ENCODE assay signal across 16 cellular contexts in the genomic region with DNA sequence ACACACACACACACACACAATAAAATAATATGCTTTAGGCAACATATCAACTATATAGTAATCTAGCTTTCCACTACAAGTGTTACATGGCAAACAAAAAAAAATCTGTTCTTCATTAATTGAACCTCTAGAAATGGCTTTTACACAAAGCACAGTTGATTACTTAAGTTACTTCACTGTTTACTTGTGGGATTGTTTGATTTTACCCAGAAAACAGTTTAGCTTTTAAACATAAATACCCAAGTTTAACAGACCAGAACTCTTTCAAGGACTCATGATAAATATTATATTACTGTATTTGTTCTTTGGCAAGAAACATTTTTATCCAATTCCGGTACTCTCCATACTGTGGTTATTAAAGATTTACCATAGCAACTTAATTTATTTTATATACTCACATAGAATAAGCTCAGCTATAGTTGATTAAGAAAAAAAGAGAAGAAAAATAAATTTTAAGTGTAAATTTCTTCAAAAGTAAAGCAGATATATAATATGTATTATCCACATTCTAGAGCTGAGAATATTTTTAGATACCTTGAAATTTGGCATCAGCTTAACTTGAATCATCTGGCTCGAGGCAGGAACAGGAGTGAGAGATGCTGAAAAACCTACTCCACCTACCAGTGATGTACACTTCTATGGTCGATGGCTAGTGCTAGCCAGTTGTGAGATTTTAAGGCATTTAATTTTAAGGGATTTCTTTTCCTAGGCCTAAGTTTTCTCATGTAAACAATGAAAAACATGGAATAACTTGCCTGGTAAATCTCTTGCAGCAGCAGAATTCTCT.
A peak's percentile ranks its signal among the peaks of the same experiment; 100 is the strongest.
DNase-seq lines count a peak whose midpoint lies in the region; ATAC-seq and TF ChIP-seq lines count a peak whose summit lies in the region.
"Had no signal": no experiment of that assay in that cellular context is flagged by ENCODE, and none has a peak within 500 bp of the region (broad histone marks: within the 10 kb centered on the region; RNA-seq: fewer than 3 reads in every experiment).

No MANE protein-coding gene starts in this region.

- H3K4me1 ChIP-seq in mesendoderm (ENCODE audit: control insufficient read depth, low read depth, low read length) (no peaks in the 10 kb centered on the region), aorta (ENCODE audit: control insufficient read depth in 1 of 2, insufficient read depth in 2 of 2, low read length in 2 of 2) (no peaks in the 10 kb centered on the region)
- H3K4me1 ChIP-seq: BLaER1 had no signal

- intact Hi-C loops in aorta (cut with DNase I): no loop called here

- no CpG with 5 or more reads among the region's 3 CpGs for whole genome bisulfite sequencing in mesendoderm (ENCODE audit: extremely low coverage, insufficient coverage, low lambda C conversion rate)
- 74 to 78% methylated on average over 3 of the region's 3 CpGs for WGBS in aorta, 2 donors

- H4K8ac ChIP-seq in mesendoderm (ENCODE audit: low read depth, low read length): no peak overlapping the region

- no peak overlapping the region for H2BK5ac ChIP-seq in mesendoderm (ENCODE audit: low read length)

- DNase-seq in G401 (ENCODE audit: low spot score) (peak; percentile 73), cerebellar cortex (ENCODE audit: low spot score) (peak; percentile 59), middle frontal gyrus (ENCODE audit: extremely low spot score, low spot score) (peak; percentile 42), GM13977 (ENCODE audit: low spot score) (no peak), mesendoderm (no peak), NCI-H2029 (lab: John Stamatoyannopoulos, UW) (no peak), aorta (no peak)
- DNase-seq: CD4-positive, alpha-beta memory T cell; GF-D8; GOT3; H7; HFFc6; KBM-7 had no signal

- H3K4me2 ChIP-seq in mesendoderm (ENCODE audit: low read length): no peak overlapping the region
- H3K4me2 ChIP-seq: A549, BLaER1 had no signal

- H3K4me3 ChIP-seq in mesendoderm (ENCODE audit: low read length) (no peak overlapping the region), aorta (ENCODE audit: low read length in 2 of 2) (no peak overlapping the region)
- H3K4me3 ChIP-seq: A549, BLaER1 had no signal

- H3K36me3 ChIP-seq in mesendoderm (ENCODE audit: control insufficient read depth, insufficient read depth, low read length) (no peaks in the 10 kb centered on the region), aorta (ENCODE audit: control insufficient read depth in 1 of 2, insufficient read depth in 2 of 2, low read length in 1 of 2) (no peaks in the 10 kb centered on the region)
- H3K36me3 ChIP-seq: BLaER1 had no signal

- H3K27me3 ChIP-seq in mesendoderm (ENCODE audit: insufficient read depth, low read length, poor library complexity): no peaks in the 10 kb centered on the region
- H3K27me3 ChIP-seq in aorta (ENCODE audit: control insufficient read depth in 1 of 2, insufficient read depth in 2 of 2, low read length in 1 of 2): no peaks in the 10 kb centered on the region
- H3K27me3 ChIP-seq: BLaER1 had no signal

- H3K79me2 ChIP-seq in mesendoderm (ENCODE audit: control insufficient read depth, insufficient read depth, low read length): no peaks in the 10 kb centered on the region

- no peaks in the 10 kb centered on the region for H3K9me3 ChIP-seq in aorta (ENCODE audit: control insufficient read depth, low read length)
- H3K9me3 ChIP-seq: A549, BLaER1 had no signal

- in situ Hi-C loops in G401 (cut with HindIII; ENCODE audit: low sequenced_read_pairs): no loop called here
- in situ Hi-C loops in GM13977 (cut with MboI; ENCODE audit: low pct_unique_long_range_greater_than_20kb, low sequenced_read_pairs, unreplicated experiment): no loop called here

- H3K79me1 ChIP-seq in mesendoderm (ENCODE audit: low read length): no peaks in the 10 kb centered on the region

- no peak overlapping the region for H3K18ac ChIP-seq in mesendoderm (ENCODE audit: low read length)

- no peak overlapping the region for H4K5ac ChIP-seq in mesendoderm (ENCODE audit: low read length)

- no peak for ATAC-seq in aorta (ENCODE audit: low FRiP score)
- ATAC-seq: A549, HCT116 had no signal

- H3K9ac ChIP-seq in mesendoderm (ENCODE audit: low read length): no peak overlapping the region
- H3K9ac ChIP-seq: BLaER1 had no signal

- H3K27ac ChIP-seq in mesendoderm (ENCODE audit: low read depth, low read length) (no peak overlapping the region), aorta (ENCODE audit: low read depth in 1 of 2, low read length in 2 of 2) (no peak overlapping the region)
- H3K27ac ChIP-seq: A549, BLaER1 had no signal

- H3K4ac ChIP-seq in mesendoderm (ENCODE audit: low read depth, low read length): no peak overlapping the region

- no peak for TF ChIP-seq CTCF in GM13977 (IDR thresholded peaks at IDR 0.05; ENCODE audit: extremely low read depth, insufficient read depth, missing control alignments)

- H2BK15ac ChIP-seq in mesendoderm (replicated peaks; ENCODE audit: low read depth): no peak overlapping the region

- H2BK120ac ChIP-seq in mesendoderm (ENCODE audit: low read depth, low read length): no peak overlapping the region

- no peak overlapping the region for H3K23ac ChIP-seq in mesendoderm (ENCODE audit: low read length)

- H3K56ac ChIP-seq in mesendoderm (ENCODE audit: low read length): no peak overlapping the region

- H2AK5ac ChIP-seq in mesendoderm (ENCODE audit: low read length): no peak overlapping the region

Comparison
In these comparisons a context has a peak if more than half of its experiments do, and no peak if none do; other contexts are left out.
1. DNase-seq: peak in G401 (single experiment), cerebellar cortex (single experiment) and middle frontal gyrus (single experiment); none in GM13977 (single experiment), mesendoderm (single experiment), NCI-H2029 (single experiment) and aorta (0 of 2).